ENCODE assay signal across 8 cellular contexts in the genomic region with DNA sequence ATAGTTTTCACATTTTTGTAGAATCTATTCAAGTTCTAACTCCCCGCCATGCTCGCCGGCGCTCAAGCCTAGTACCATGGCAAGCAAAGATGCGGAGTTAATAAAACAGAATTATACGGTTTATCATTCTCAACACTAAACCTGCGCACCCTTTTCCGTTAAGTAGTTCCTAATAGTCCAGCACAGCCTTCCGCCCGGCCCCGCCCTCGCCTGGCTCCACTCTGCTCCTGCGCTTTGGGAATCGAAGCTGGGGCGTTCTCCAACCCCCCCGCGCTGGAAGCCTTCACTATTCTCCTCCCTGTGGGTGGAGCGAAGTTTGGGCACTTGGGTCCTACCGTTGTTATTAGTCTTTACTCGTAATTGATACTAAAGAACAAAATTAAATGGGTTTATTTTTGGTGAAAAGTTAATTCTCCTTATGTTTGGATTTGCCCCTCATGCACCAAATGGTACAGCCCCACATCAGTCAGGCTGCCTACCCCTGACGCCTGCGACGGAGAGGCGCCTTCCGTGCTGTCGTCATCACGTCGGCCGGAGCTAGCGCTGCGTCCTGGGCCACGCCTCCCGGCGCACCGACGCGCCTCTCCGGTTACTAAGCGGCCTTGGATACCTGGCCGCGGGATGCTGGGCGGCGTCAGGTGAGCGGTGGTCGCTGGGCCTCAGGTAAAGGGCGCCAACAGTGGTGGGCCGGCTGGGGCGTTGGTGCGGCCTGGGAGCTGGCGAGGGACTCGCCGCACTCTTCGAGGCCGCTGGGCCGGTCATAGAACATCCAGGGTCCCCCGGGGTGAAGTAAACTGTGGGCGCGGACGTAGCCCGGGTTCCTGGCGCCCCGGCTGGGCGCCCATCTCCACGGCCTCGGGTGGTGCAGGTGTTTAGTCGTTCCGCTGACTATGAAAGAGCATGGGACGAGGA.
DNase-seq lines count a peak whose midpoint lies in the region; ATAC-seq lines count a peak whose summit lies in the region.

A gene with protein sequence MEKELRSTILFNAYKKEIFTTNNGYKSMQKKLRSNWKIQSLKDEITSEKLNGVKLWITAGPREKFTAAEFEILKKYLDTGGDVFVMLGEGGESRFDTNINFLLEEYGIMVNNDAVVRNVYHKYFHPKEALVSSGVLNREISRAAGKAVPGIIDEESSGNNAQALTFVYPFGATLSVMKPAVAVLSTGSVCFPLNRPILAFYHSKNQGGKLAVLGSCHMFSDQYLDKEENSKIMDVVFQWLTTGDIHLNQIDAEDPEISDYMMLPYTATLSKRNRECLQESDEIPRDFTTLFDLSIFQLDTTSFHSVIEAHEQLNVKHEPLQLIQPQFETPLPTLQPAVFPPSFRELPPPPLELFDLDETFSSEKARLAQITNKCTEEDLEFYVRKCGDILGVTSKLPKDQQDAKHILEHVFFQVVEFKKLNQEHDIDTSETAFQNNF (plus strand): TSS at position 546 of the 912 bp plus-strand sequence. CDS start 3,762 bp downstream, outside the sequence.

- peak; percentile 99 for ATAC-seq in GM19023 (IDR thresholded peaks at IDR 0.05; ENCODE audit: unreplicated experiment)
- peak; percentile 98 for ATAC-seq in HG03280 (IDR thresholded peaks at IDR 0.05; ENCODE audit: unreplicated experiment)
- peak; percentile 99 for ATAC-seq in activated CD4-positive, CD25-positive, alpha-beta regulatory T cell treated with anti-CD3 and anti-CD28 coated beads, Interleukin-2, amount 50 U/mL, for 24 hours

- DNase-seq in AG08396 (ENCODE audit: low spot score) (peak; percentile 95), NCI-H446 (lab: John Stamatoyannopoulos, UW) (peak; percentile 94 to 95), cerebellar cortex (ENCODE audit: low spot score) (peak; percentile 94), islet precursor cell (peak; percentile 96)
- peak; percentile 76 to 85 (median 81) for DNase-seq in stimulated activated CD4-positive, alpha-beta T cell treated with anti-CD3 and anti-CD28 coated beads, Interleukin-12 subunit alpha, Interleukin-12 subunit beta, amount 100 ng/mL, for 48 hours (ENCODE audit: low read depth in 2 of 3, low spot score in 1 of 3)

Comparison
In these comparisons a context has a peak if more than half of its experiments do, and no peak if none do; other contexts are left out.
1. Peak in every context shown above with its lines: DNase-seq and ATAC-seq.